1 cellular context compared by ENCODE assay signal in the genomic region with DNA sequence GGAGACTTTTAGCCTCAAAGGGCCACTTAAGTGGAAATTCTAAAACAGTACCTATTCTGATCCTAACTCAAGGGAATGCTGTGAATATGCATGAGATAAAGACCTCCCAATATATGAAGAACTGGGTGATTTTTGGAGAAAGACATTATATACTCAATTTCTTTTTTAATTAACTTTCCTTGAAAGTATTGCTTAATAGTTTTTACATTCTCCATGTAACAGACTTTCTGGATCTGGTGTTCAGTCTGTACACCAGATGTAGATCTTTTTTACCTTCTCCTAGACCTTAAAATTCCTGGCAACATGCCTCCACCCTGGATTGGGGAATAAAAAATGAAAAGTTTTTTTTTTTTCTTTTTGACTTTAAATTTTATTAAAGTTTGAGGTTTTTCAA.
TF ChIP-seq lines count a peak whose summit lies in the region.

No MANE protein-coding gene starts in this region.

TF ChIP-seq in GM23338, 12 proteins besides CTCF, POLR2A, EP300 and RAD21 (continued from another document):
- TF ChIP-seq, protein P1, sequence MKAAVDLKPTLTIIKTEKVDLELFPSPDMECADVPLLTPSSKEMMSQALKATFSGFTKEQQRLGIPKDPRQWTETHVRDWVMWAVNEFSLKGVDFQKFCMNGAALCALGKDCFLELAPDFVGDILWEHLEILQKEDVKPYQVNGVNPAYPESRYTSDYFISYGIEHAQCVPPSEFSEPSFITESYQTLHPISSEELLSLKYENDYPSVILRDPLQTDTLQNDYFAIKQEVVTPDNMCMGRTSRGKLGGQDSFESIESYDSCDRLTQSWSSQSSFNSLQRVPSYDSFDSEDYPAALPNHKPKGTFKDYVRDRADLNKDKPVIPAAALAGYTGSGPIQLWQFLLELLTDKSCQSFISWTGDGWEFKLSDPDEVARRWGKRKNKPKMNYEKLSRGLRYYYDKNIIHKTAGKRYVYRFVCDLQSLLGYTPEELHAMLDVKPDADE (IDR thresholded peaks at IDR 0.05), result no peak
- TF ChIP-seq, protein P2, sequence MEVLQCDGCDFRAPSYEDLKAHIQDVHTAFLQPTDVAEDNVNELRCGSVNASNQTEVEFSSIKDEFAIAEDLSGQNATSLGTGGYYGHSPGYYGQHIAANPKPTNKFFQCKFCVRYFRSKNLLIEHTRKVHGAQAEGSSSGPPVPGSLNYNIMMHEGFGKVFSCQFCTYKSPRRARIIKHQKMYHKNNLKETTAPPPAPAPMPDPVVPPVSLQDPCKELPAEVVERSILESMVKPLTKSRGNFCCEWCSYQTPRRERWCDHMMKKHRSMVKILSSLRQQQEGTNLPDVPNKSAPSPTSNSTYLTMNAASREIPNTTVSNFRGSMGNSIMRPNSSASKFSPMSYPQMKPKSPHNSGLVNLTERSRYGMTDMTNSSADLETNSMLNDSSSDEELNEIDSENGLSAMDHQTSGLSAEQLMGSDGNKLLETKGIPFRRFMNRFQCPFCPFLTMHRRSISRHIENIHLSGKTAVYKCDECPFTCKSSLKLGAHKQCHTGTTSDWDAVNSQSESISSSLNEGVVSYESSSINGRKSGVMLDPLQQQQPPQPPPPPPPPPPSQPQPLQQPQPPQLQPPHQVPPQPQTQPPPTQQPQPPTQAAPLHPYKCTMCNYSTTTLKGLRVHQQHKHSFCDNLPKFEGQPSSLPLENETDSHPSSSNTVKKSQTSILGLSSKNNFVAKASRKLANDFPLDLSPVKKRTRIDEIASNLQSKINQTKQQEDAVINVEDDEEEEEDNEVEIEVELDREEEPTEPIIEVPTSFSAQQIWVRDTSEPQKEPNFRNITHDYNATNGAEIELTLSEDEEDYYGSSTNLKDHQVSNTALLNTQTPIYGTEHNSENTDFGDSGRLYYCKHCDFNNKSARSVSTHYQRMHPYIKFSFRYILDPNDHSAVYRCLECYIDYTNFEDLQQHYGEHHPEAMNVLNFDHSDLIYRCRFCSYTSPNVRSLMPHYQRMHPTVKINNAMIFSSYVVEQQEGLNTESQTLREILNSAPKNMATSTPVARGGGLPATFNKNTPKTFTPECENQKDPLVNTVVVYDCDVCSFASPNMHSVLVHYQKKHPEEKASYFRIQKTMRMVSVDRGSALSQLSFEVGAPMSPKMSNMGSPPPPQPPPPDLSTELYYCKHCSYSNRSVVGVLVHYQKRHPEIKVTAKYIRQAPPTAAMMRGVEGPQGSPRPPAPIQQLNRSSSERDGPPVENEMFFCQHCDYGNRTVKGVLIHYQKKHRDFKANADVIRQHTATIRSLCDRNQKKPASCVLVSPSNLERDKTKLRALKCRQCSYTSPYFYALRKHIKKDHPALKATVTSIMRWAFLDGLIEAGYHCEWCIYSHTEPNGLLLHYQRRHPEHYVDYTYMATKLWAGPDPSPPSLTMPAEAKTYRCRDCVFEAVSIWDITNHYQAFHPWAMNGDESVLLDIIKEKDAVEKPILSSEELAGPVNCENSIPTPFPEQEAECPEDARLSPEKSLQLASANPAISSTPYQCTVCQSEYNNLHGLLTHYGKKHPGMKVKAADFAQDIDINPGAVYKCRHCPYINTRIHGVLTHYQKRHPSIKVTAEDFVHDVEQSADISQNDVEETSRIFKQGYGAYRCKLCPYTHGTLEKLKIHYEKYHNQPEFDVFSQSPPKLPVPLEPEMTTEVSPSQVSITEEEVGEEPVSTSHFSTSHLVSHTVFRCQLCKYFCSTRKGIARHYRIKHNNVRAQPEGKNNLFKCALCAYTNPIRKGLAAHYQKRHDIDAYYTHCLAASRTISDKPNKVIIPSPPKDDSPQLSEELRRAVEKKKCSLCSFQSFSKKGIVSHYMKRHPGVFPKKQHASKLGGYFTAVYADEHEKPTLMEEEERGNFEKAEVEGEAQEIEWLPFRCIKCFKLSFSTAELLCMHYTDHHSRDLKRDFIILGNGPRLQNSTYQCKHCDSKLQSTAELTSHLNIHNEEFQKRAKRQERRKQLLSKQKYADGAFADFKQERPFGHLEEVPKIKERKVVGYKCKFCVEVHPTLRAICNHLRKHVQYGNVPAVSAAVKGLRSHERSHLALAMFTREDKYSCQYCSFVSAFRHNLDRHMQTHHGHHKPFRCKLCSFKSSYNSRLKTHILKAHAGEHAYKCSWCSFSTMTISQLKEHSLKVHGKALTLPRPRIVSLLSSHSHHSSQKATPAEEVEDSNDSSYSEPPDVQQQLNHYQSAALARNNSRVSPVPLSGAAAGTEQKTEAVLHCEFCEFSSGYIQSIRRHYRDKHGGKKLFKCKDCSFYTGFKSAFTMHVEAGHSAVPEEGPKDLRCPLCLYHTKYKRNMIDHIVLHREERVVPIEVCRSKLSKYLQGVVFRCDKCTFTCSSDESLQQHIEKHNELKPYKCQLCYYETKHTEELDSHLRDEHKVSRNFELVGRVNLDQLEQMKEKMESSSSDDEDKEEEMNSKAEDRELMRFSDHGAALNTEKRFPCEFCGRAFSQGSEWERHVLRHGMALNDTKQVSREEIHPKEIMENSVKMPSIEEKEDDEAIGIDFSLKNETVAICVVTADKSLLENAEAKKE (CRISPR knock-in tag; IDR thresholded peaks at IDR 0.05), result no peak
- TF ChIP-seq, protein P3, sequence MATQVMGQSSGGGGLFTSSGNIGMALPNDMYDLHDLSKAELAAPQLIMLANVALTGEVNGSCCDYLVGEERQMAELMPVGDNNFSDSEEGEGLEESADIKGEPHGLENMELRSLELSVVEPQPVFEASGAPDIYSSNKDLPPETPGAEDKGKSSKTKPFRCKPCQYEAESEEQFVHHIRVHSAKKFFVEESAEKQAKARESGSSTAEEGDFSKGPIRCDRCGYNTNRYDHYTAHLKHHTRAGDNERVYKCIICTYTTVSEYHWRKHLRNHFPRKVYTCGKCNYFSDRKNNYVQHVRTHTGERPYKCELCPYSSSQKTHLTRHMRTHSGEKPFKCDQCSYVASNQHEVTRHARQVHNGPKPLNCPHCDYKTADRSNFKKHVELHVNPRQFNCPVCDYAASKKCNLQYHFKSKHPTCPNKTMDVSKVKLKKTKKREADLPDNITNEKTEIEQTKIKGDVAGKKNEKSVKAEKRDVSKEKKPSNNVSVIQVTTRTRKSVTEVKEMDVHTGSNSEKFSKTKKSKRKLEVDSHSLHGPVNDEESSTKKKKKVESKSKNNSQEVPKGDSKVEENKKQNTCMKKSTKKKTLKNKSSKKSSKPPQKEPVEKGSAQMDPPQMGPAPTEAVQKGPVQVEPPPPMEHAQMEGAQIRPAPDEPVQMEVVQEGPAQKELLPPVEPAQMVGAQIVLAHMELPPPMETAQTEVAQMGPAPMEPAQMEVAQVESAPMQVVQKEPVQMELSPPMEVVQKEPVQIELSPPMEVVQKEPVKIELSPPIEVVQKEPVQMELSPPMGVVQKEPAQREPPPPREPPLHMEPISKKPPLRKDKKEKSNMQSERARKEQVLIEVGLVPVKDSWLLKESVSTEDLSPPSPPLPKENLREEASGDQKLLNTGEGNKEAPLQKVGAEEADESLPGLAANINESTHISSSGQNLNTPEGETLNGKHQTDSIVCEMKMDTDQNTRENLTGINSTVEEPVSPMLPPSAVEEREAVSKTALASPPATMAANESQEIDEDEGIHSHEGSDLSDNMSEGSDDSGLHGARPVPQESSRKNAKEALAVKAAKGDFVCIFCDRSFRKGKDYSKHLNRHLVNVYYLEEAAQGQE (IDR thresholded peaks at IDR 0.05; ENCODE audit: unreplicated experiment), result no peak
- TF ChIP-seq EZH2phosphoT487 (IDR thresholded peaks at IDR 0.05; ENCODE audit: unreplicated experiment), result no peak
TF ChIP-seq in GM23338: peak in this region for 0.
